ENCODE assay signal across 11 cellular contexts in the genomic region with DNA sequence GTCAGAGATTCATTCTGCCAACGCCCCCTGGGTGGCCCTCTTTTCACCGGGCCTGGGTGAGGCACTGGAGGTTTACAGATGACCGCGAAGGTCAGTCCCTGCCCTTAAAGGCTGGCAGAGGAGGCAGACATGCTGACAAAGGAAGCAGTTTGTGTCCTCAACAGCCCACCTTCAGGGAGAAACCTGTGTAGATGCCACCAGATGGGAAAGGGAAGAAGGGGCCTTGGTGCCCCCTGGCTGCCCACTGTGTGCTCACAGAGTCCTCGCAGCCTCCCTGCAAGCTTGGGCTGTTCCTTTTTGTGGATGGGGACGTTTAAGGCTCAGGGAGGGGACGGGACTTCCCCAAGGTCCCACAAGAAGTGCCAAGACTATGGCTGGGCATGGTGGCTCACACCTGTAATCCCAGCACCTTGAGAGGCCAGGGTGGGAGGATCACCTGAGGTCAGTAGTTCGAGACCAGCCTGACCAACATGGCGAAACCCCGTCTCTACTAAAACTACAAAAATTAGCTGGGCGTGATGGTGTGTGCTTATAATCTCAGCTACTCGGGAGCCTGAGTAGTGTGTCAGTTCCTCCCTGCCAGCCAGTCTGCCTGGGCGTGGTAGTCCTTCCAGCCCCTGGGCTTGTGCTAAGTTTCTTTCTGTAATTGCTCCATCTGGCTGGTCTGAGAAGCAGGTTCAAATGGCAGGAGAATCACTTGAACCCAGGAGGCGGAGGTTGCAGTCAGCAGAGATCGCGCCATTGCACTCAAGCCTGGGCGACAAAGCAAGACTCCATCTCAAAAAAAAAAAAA.
DNase-seq lines count a peak whose midpoint lies in the region; ATAC-seq and TF ChIP-seq lines count a peak whose summit lies in the region.
"Had no signal": no experiment of that assay in that cellular context is flagged by ENCODE, and none has a peak within 500 bp of the region (broad histone marks: within the 10 kb centered on the region; RNA-seq: fewer than 3 reads in every experiment).

No MANE protein-coding gene starts in this region.

- peak overlapping the region; percentile 98 for H3K27ac Mint-ChIP-seq in stimulated activated memory B cell treated with anti-CD40 and anti-IgM and Interleukin-4, amounts not matched to agents 10 μg/mL and 1 μg/mL and 100 μg/mL, for 72 hours

- H3K27me3 ChIP-seq in WERI-Rb-1 (ENCODE audit: insufficient read depth, low read depth, severe bottlenecking), result no peaks in the 10 kb centered on the region

- ATAC-seq in stimulated activated memory B cell treated with anti-CD40 and anti-IgM and Interleukin-4, amounts not matched to agents 10 μg/mL and 1 μg/mL and 100 μg/mL, for 72 hours, result no peak
- no peak for ATAC-seq in HG03175 (IDR thresholded peaks at IDR 0.05; ENCODE audit: unreplicated experiment)

- no peaks in the 10 kb centered on the region for H3K27me3 Mint-ChIP-seq in stimulated activated memory B cell treated with anti-CD40 and anti-IgM and Interleukin-4, amounts not matched to agents 10 μg/mL and 1 μg/mL and 100 μg/mL, for 72 hours

- DNase-seq in DMS 273 (lab: John Stamatoyannopoulos, UW; ENCODE audit: unreplicated experiment) (peak; percentile 25), DMS 273 treated with DMSO at 0.1 percent for 48 hours (lab: John Stamatoyannopoulos, UW) (no peak), WERI-Rb-1 (no peak), fibroblast of pulmonary artery (ENCODE audit: low read depth) (no peak), SHP77 treated with DMSO at 0.1 percent for 48 hours (lab: John Stamatoyannopoulos, UW) (no peak)
- DNase-seq in activated CD4-positive, alpha-beta T cell treated with anti-CD3 and anti-CD28 coated beads, Interleukin-2, amount 50 U/mL, for 4 hours, result no peak
- DNase-seq: NCI-H1092 treated with DMSO at 0.1 percent for 48 hours had no signal

- TF ChIP-seq CTCF in WERI-Rb-1 (IDR thresholded peaks at IDR 0.05; ENCODE audit: low read depth, low read length) (peak; percentile 30; the same call in 1 of the 2 replicates), fibroblast of pulmonary artery (IDR thresholded peaks at IDR 0.05; ENCODE audit: low read length, missing control alignments) (peak; percentile 2)

- peaks cover 100% of the 10 kb centered on the region for H3K4me1 Mint-ChIP-seq in stimulated activated memory B cell treated with anti-CD40 and anti-IgM and Interleukin-4, amounts not matched to agents 10 μg/mL and 1 μg/mL and 100 μg/mL, for 72 hours

- H3K27ac ChIP-seq in WERI-Rb-1, result no peak overlapping the region
- H3K27ac ChIP-seq: 22Rv1, HL-60 had no signal

- no peak overlapping the region for H3K4me3 ChIP-seq in WERI-Rb-1 (ENCODE audit: low read depth, low read length)
- H3K4me3 ChIP-seq in fibroblast of pulmonary artery (replicated peaks; ENCODE audit: low read depth, low read length), result no peak overlapping the region

- peak overlapping the region; percentile 76 for H3K4me3 Mint-ChIP-seq in stimulated activated memory B cell treated with anti-CD40 and anti-IgM and Interleukin-4, amounts not matched to agents 10 μg/mL and 1 μg/mL and 100 μg/mL, for 72 hours

- H3K36me3 ChIP-seq in WERI-Rb-1, result no peaks in the 10 kb centered on the region

- no peaks in the 10 kb centered on the region for H3K9me3 ChIP-seq in WERI-Rb-1 (ENCODE audit: severe bottlenecking)

- H3K9me3 Mint-ChIP-seq in stimulated activated memory B cell treated with anti-CD40 and anti-IgM and Interleukin-4, amounts not matched to agents 10 μg/mL and 1 μg/mL and 100 μg/mL, for 72 hours, result no peaks in the 10 kb centered on the region

- H3K36me3 Mint-ChIP-seq in stimulated activated memory B cell treated with anti-CD40 and anti-IgM and Interleukin-4, amounts not matched to agents 10 μg/mL and 1 μg/mL and 100 μg/mL, for 72 hours, result peaks cover 44% of the 10 kb centered on the region
